ENCODE assay signal across 1 cellular context in genomic region chr6:37353761-37354525, GRCh38.
TF ChIP-seq lines count a peak whose summit lies in the region.

TSS of gene RNF8 (plus strand) at chr6:37353983. CDS start at chr6:37354165, 182 bp downstream.

TF ChIP-seq in K562, 482 proteins besides CTCF, POLR2A, EP300 and RAD21 (continued from another document):
- TF ChIP-seq MITF (IDR thresholded peaks at IDR 0.05) (no peak), ZC3H8 (IDR thresholded peaks at IDR 0.05) (no peak), SFPQ (IDR thresholded peaks at IDR 0.05; ENCODE audit: low read depth, low read length) (no peak), STAT5A (IDR thresholded peaks at IDR 0.05; ENCODE audit: borderline replicate concordance, low read length) (no peak), PURB (CRISPR knock-in tag; IDR thresholded peaks at IDR 0.05; ENCODE audit: low read depth) (no peak), MEIS2 (IDR thresholded peaks at IDR 0.05; ENCODE audit: partially characterized antibody) (peak; percentile 83), PTBP1 (IDR thresholded peaks at IDR 0.05; ENCODE audit: low read depth, low read length) (no peak), TCF15 (CRISPR knock-in tag; IDR thresholded peaks at IDR 0.05) (no peak), HDAC8 (tag; IDR thresholded peaks at IDR 0.05) (no peak), RHOXF2B (CRISPR knock-in tag; conservative IDR thresholded peaks at IDR 0.05) (no peak), POLR2AphosphoS2 (IDR thresholded peaks at IDR 0.05; ENCODE audit: low read length) (no peak), GTF3C2 (IDR thresholded peaks at IDR 0.05; ENCODE audit: borderline replicate concordance, extremely low read depth, insufficient read length) (no peak), ZNF699 (CRISPR knock-in tag; IDR thresholded peaks at IDR 0.05; ENCODE audit: insufficient replicate concordance) (no peak), NCOA2 (IDR thresholded peaks at IDR 0.05; ENCODE audit: partially characterized antibody in 2 of 2) (no peak), FOXA1 (IDR thresholded peaks at IDR 0.05; ENCODE audit: borderline replicate concordance) (no peak), TGIF2 (CRISPR knock-in tag; IDR thresholded peaks at IDR 0.05) (no peak; the same call in 1 of the 2 replicates), ETV1 (tag; conservative IDR thresholded peaks at IDR 0.05; ENCODE audit: low read depth) (no peak), ZBTB34 (CRISPR knock-in tag; IDR thresholded peaks at IDR 0.05) (no peak), ARID3B (CRISPR knock-in tag; IDR thresholded peaks at IDR 0.05; ENCODE audit: borderline replicate concordance) (no peak), SNRNP70 (optimal IDR thresholded peaks at IDR 0.05; ENCODE audit: low read depth, low read length) (no peak), PATZ1 (CRISPR knock-in tag; IDR thresholded peaks at IDR 0.05; ENCODE audit: borderline replicate concordance) (no peak)
